1 cellular context compared by ENCODE assay signal in genomic region chr12:69290545-69291277, GRCh38.
TF ChIP-seq lines count a peak whose summit lies in the region.

No MANE protein-coding gene starts in this region.

TF ChIP-seq in K562, 482 proteins besides CTCF, POLR2A, EP300 and RAD21 (continued from another document and continues in another):
- no peak for TF ChIP-seq ZBTB40 (IDR thresholded peaks at IDR 0.05)
- TF ChIP-seq ZBTB40 (CRISPR knock-in tag; IDR thresholded peaks at IDR 0.05) = no peak
- TF ChIP-seq TBL1XR1 (IDR thresholded peaks at IDR 0.05; ENCODE audit: low read length in 2 of 2) = peak in 1 of 2 experiments; percentile 32; a peak in 1 of 4 replicates
- TF ChIP-seq TCF7L2 (IDR thresholded peaks at IDR 0.05; ENCODE audit: low read depth, low read length) = no peak
- TF ChIP-seq ZNF445 (CRISPR knock-in tag; IDR thresholded peaks at IDR 0.05; ENCODE audit: low read depth) = no peak
- no peak for TF ChIP-seq MED1 (CRISPR knock-in tag; IDR thresholded peaks at IDR 0.05; ENCODE audit: borderline replicate concordance)
- TF ChIP-seq SP1 (CRISPR knock-in tag; IDR thresholded peaks at IDR 0.05) = no peak
- TF ChIP-seq AFF4 (CRISPR knock-in tag; IDR thresholded peaks at IDR 0.05) = no peak
- no peak for TF ChIP-seq ZNF592 (IDR thresholded peaks at IDR 0.05)
- no peak for TF ChIP-seq NELFE (IDR thresholded peaks at IDR 0.05; ENCODE audit: insufficient read depth, insufficient read length)
- TF ChIP-seq CC2D1A (IDR thresholded peaks at IDR 0.05) = peak; percentile 84
- TF ChIP-seq PBX2 (CRISPR knock-in tag; IDR thresholded peaks at IDR 0.05; ENCODE audit: low read depth) = no peak
- TF ChIP-seq PBX2 (tag; conservative IDR thresholded peaks at IDR 0.05; ENCODE audit: low read depth) = no peak
- TF ChIP-seq TAL1 (IDR thresholded peaks at IDR 0.05) = no peak
- no peak for TF ChIP-seq PYGO2 (tag; IDR thresholded peaks at IDR 0.05)
- TF ChIP-seq HBP1 (CRISPR knock-in tag; IDR thresholded peaks at IDR 0.05) = no peak
- TF ChIP-seq CTBP1 (IDR thresholded peaks at IDR 0.05; ENCODE audit: borderline replicate concordance) = 0 out of 2 replicates have a peak, but pooled peaks have one; percentile 23
- no peak for TF ChIP-seq ZNF785 (CRISPR knock-in tag; IDR thresholded peaks at IDR 0.05)
- TF ChIP-seq ZNF318 (IDR thresholded peaks at IDR 0.05; ENCODE audit: borderline replicate concordance in 1 of 2, low read depth in 1 of 2) = no peak
